Comparison of ENCODE assay signal across 9 cellular contexts in genomic region chr4:152537881-152538280, GRCh38. TPM values are rescaled to one million over a fixed set of nuclear protein-coding genes. Genes with fewer than 3 reads are reported as not detected.
DNase-seq lines count a peak whose midpoint lies in the region; ATAC-seq and TF ChIP-seq lines count a peak whose summit lies in the region.
"Had no signal": no experiment of that assay in that cellular context is flagged by ENCODE, and none has a peak within 500 bp of the region (broad histone marks: within the 10 kb centered on the region; RNA-seq: fewer than 3 reads in every experiment).

No MANE protein-coding gene starts in this region.

- no peaks in the 10 kb centered on the region for H4K20me1 ChIP-seq in MM.1S (ENCODE audit: insufficient read depth, low read length)

- H3K9ac ChIP-seq in MM.1S (ENCODE audit: low read length) = peak overlapping the region; percentile 93; the same call in 1 of the 2 replicates

- intact Hi-C loops in MCF 10A (cut with micrococcal nuclease) = loop anchor here (2.0 kb wide), 1 partner anchor 53 kb away; no protein-coding TSS in a partner anchor
- intact Hi-C loops in left ventricle myocardium superior (cut with micrococcal nuclease) = no loop called here
- intact Hi-C loops in testis (cut with DNase I; ENCODE audit: low total_unique reads) = no loop called here

- CTCF ChIA-PET in MCF 10A (lab: Yijun Ruan, JAX) = interaction anchor here (0.5 to 1.0 kb wide), 5 partner anchors 41 to 201 kb away, joined by 3 to 4 read pairs (median 3); no protein-coding TSS in a partner anchor

- H3K79me2 ChIP-seq in MM.1S (ENCODE audit: low read length) = peaks cover 79% of the 10 kb centered on the region

- H3K9me2 ChIP-seq in MM.1S (replicated peaks; ENCODE audit: insufficient read depth, low read length) = no peaks in the 10 kb centered on the region

- ATAC-seq in left ventricle myocardium superior (no peak), HG02759 (IDR thresholded peaks at IDR 0.05; ENCODE audit: unreplicated experiment) (no peak), HG03045 (IDR thresholded peaks at IDR 0.05; ENCODE audit: unreplicated experiment) (no peak)

- TF ChIP-seq POLR2A in testis (IDR thresholded peaks at IDR 0.05) = no peak

- H3K4me3 Mint-ChIP-seq in MCF 10A (ENCODE audit: unreplicated experiment) = peak overlapping the region; percentile 92

- no peaks in the 10 kb centered on the region for H3K27me3 Mint-ChIP-seq in MCF 10A (ENCODE audit: insufficient read depth, unreplicated experiment)

- no peaks in the 10 kb centered on the region for H3K36me3 Mint-ChIP-seq in MCF 10A (ENCODE audit: insufficient read depth, unreplicated experiment)

- H3K27ac ChIP-seq in MM.1S (ENCODE audit: low read length) = peak overlapping the region; percentile 97; the same call in 1 of the 2 replicates
- H3K27ac ChIP-seq in testis = no peak overlapping the region

- H2AFZ ChIP-seq in MM.1S (ENCODE audit: low read length) = no peak overlapping the region
- H2AFZ ChIP-seq in neuron (ENCODE audit: low read depth, low read length) = no peak overlapping the region

- H3K4me2 ChIP-seq in MM.1S (ENCODE audit: low read depth, low read length) = peak overlapping the region; percentile 85

- H3K4me1 ChIP-seq in MM.1S (ENCODE audit: low read length) = peaks cover 13% of the 10 kb centered on the region
- H3K4me1 ChIP-seq in neuron (ENCODE audit: insufficient read depth, low read length) = peaks cover 32% of the 10 kb centered on the region
- peaks cover 19% of the 10 kb centered on the region for H3K4me1 ChIP-seq in testis

- H3K27ac Mint-ChIP-seq in MCF 10A (ENCODE audit: low read depth, unreplicated experiment) = peak overlapping the region; percentile 95

- no peaks in the 10 kb centered on the region for H3K9me3 Mint-ChIP-seq in MCF 10A (ENCODE audit: unreplicated experiment)

- H3K9me3 ChIP-seq in MM.1S (replicated peaks; ENCODE audit: insufficient read depth, low read length) (no peaks in the 10 kb centered on the region), neuron (ENCODE audit: low read length) (peaks cover 11% of the 10 kb centered on the region), testis (no peaks in the 10 kb centered on the region)

- DNase-seq in GM12864 (ENCODE audit: low read depth) (no peak), MM.1S (no peak), MCF 10A (ENCODE audit: unreplicated experiment) (no peak), left ventricle myocardium superior (no peak), testis (no peak)
- DNase-seq: NCI-H1436 had no signal

- 81 to 95% methylated on average over 1 of the region's 1 CpG for WGBS in testis, 2 donors

- peaks cover 15% of the 10 kb centered on the region for H3F3A ChIP-seq in MM.1S (ENCODE audit: insufficient read depth, low read length)

- no peaks in the 10 kb centered on the region for H3K36me3 ChIP-seq in MM.1S (replicated peaks; ENCODE audit: insufficient read depth, low read length)
- peaks cover 13% of the 10 kb centered on the region for H3K36me3 ChIP-seq in neuron (ENCODE audit: insufficient read depth, low read length)
- H3K36me3 ChIP-seq in testis (ENCODE audit: low read depth, missing control alignments) = no peaks in the 10 kb centered on the region

- H3K27me3 ChIP-seq in MM.1S (replicated peaks; ENCODE audit: insufficient read depth, low read length) (no peaks in the 10 kb centered on the region), neuron (ENCODE audit: insufficient read depth, low read length) (no peaks in the 10 kb centered on the region), testis (no peaks in the 10 kb centered on the region)

- POLR2A ChIA-PET in MCF 10A (lab: Yijun Ruan, JAX) = interaction anchor here (0.6 to 7.5 kb wide), 9 partner anchors 9 to 543 kb away, joined by 3 to 71 read pairs (median 6); partner anchors contain the start of genes ARFIP1, TIGD4 and TMEM154

- H3K4me3 ChIP-seq in GM12864 (ENCODE audit: low read depth, low read length) = peak overlapping the region; percentile 91
- peak overlapping the region; percentile 94 for H3K4me3 ChIP-seq in MM.1S (ENCODE audit: low read length)
- H3K4me3 ChIP-seq in neuron (ENCODE audit: low read length) = peak overlapping the region; percentile 8
- no peak overlapping the region for H3K4me3 ChIP-seq in testis

- BruUV-seq in MCF 10A (replicated peaks; lab: Mats Ljungman, UMichigan) = no TSS peak

- H3K4me1 Mint-ChIP-seq in MCF 10A (ENCODE audit: insufficient read depth, unreplicated experiment) = peaks cover 32% of the 10 kb centered on the region

- TF ChIP-seq CTCF in GM12864 (IDR thresholded peaks at IDR 0.05; ENCODE audit: low read depth, low read length, missing control alignments) = no peak
- no peak for TF ChIP-seq CTCF in MM.1S (IDR thresholded peaks at IDR 0.05; ENCODE audit: low read length)
- TF ChIP-seq CTCF in MCF 10A (IDR thresholded peaks at IDR 0.05; ENCODE audit: unreplicated experiment) = no peak
- TF ChIP-seq CTCF in testis (IDR thresholded peaks at IDR 0.05) = no peak

RNA-seq across cellular contexts. Expression of gene FBXW7, which starts 2.0 kb away (rescaled TPM):
- total RNA-seq in MCF 10A (2022) = 35.8 and 40.2 TPM in 2 replicates
- 59.4 TPM for total RNA-seq in left ventricle myocardium superior
- total RNA-seq in testis = 10 to 100 TPM; 55.4 to 68.5 TPM
- polyA plus RNA-seq in testis (ENCODE audit: insufficient read depth, low read depth, low replicate concordance) = 44.8 TPM

Comparison
In these comparisons a context has a peak if more than half of its experiments do, and no peak if none do; other contexts are left out.
1. H3K4me3 ChIP-seq: peak in GM12864 (single experiment), MM.1S (single experiment) and neuron (single experiment); none in testis (0 of 2).